1 cellular context compared by ENCODE assay signal in the genomic region with DNA sequence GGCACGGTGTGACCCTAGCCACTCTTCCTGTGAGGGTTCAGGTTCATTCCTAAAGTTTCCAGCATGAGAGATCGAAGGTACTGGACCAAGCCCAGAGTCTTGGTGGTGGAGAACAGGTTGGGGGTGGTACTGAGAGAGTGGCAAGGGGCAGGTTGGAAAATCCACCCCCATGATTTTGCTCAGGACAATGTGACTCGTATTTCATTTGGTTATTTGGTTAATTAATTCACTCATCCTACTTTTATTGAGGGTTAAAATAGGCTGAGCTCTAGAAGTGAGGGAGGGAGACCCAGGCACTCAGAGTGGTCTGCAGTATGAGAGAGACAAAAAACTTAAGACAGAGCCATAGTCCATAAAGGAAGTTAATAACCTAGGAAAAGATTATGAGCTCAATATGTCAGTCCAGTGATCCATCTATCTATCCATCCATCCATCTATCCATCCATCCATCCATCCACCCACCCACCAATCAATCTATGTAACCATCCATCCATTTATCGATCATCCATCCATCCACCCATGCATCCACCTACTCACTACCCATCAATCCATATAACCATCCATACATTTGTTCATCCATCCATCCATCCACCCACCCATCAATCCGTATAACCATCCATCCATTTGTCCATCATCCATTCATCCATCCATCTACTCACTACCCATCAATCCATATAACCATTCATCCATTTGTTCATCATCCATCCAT.
A peak's percentile ranks its signal among the peaks of the same experiment; 100 is the strongest.
TF ChIP-seq lines count a peak whose summit lies in the region.

No MANE protein-coding gene starts in this region.

TF ChIP-seq in HepG2, 621 proteins besides CTCF, POLR2A, EP300 and RAD21 (continued from another document and continues in another):
- no peak for TF ChIP-seq ZNF460 (CRISPR knock-in tag; IDR thresholded peaks at IDR 0.05; ENCODE audit: borderline replicate concordance)
- peak; percentile 34; the same call in 1 of the 2 replicates for TF ChIP-seq KDM2A (CRISPR knock-in tag; IDR thresholded peaks at IDR 0.05; ENCODE audit: borderline replicate concordance, low read depth)
- TF ChIP-seq TRIM22 (IDR thresholded peaks at IDR 0.05): peak; percentile 22; the same call in 1 of the 2 replicates
- TF ChIP-seq NFYB (CRISPR knock-in tag; IDR thresholded peaks at IDR 0.05): no peak
- TF ChIP-seq SP2 (CRISPR knock-in tag; IDR thresholded peaks at IDR 0.05): no peak
- TF ChIP-seq, protein P1, sequence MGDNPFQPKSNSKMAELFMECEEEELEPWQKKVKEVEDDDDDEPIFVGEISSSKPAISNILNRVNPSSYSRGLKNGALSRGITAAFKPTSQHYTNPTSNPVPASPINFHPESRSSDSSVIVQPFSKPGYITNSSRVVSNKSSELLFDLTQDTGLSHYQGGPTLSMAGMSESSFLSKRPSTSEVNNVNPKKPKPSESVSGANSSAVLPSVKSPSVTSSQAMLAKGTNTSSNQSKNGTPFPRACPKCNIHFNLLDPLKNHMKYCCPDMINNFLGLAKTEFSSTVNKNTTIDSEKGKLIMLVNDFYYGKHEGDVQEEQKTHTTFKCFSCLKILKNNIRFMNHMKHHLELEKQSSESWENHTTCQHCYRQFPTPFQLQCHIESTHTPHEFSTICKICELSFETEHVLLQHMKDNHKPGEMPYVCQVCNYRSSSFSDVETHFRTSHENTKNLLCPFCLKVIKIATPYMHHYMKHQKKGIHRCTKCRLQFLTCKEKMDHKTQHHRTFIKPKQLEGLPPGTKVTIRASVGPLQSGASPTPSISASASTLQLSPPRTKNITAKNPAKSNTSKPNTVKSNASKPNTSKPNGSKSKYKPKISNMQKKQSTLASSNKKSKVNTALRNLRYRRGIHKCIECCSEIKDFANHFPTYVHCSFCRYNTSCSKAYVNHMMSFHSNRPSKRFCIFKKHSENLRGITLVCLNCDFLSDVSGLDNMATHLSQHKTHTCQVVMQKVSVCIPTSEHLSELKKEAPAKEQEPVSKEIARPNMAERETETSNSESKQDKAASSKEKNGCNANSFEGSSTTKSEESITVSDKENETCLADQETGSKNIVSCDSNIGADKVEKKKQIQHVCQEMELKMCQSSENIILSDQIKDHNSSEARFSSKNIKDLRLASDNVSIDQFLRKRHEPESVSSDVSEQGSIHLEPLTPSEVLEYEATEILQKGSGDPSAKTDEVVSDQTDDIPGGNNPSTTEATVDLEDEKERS (CRISPR knock-in tag; IDR thresholded peaks at IDR 0.05): no peak
- TF ChIP-seq SMAD9 (CRISPR knock-in tag; IDR thresholded peaks at IDR 0.05): no peak
- no peak for TF ChIP-seq GLI4 (CRISPR knock-in tag; IDR thresholded peaks at IDR 0.05; ENCODE audit: borderline replicate concordance)
- TF ChIP-seq SNAPC4 (CRISPR knock-in tag; IDR thresholded peaks at IDR 0.05): peak; percentile 30; the same call in 1 of the 2 replicates
- TF ChIP-seq ZBTB33 (CRISPR knock-in tag; IDR thresholded peaks at IDR 0.05): no peak
- TF ChIP-seq ZBTB40 (IDR thresholded peaks at IDR 0.05): no peak
- TF ChIP-seq ZBTB40 (CRISPR knock-in tag; IDR thresholded peaks at IDR 0.05): no peak
- TF ChIP-seq EED (CRISPR knock-in tag; IDR thresholded peaks at IDR 0.05): no peak
- TF ChIP-seq, protein P2, sequence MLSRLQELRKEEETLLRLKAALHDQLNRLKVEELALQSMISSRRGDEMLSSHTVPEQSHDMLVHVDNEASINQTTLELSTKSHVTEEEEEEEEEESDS (CRISPR knock-in tag; IDR thresholded peaks at IDR 0.05; ENCODE audit: borderline replicate concordance): no peak
- no peak for TF ChIP-seq NRL (CRISPR knock-in tag; IDR thresholded peaks at IDR 0.05; ENCODE audit: borderline replicate concordance)
- no peak for TF ChIP-seq GTF3A (CRISPR knock-in tag; conservative IDR thresholded peaks at IDR 0.05)
- TF ChIP-seq ZNF619 (CRISPR knock-in tag; IDR thresholded peaks at IDR 0.05): no peak
- peak; percentile 82 for TF ChIP-seq PAF1 (CRISPR knock-in tag; IDR thresholded peaks at IDR 0.05)
- TF ChIP-seq ZNF589 (CRISPR knock-in tag; conservative IDR thresholded peaks at IDR 0.05): peak; percentile 56; the same call in 1 of the 2 replicates
- peak; percentile 19 for TF ChIP-seq PHF5A (CRISPR knock-in tag; IDR thresholded peaks at IDR 0.05; ENCODE audit: low read depth, unreplicated experiment)
- TF ChIP-seq PHB2 (IDR thresholded peaks at IDR 0.05; ENCODE audit: partially characterized antibody): no peak
- no peak for TF ChIP-seq ZNF644 (CRISPR knock-in tag; IDR thresholded peaks at IDR 0.05; ENCODE audit: low read depth)
- TF ChIP-seq THRA (CRISPR knock-in tag; IDR thresholded peaks at IDR 0.05; ENCODE audit: borderline replicate concordance): no peak
- no peak for TF ChIP-seq IRX3 (CRISPR knock-in tag; IDR thresholded peaks at IDR 0.05; ENCODE audit: borderline replicate concordance, low read depth)
- no peak for TF ChIP-seq ZNF225 (CRISPR knock-in tag; IDR thresholded peaks at IDR 0.05)
- TF ChIP-seq FOXJ3 (CRISPR knock-in tag; IDR thresholded peaks at IDR 0.05; ENCODE audit: borderline replicate concordance): no peak
- TF ChIP-seq AKAP8 (CRISPR knock-in tag; IDR thresholded peaks at IDR 0.05): peak; percentile 95
- no peak for TF ChIP-seq HDAC2 (CRISPR knock-in tag; IDR thresholded peaks at IDR 0.05)
- TF ChIP-seq SSRP1 (CRISPR knock-in tag; IDR thresholded peaks at IDR 0.05): peak; percentile 99; the same call in 1 of the 2 replicates
